1 cellular context compared by ENCODE assay signal in genomic region chr10:104257235-104257634, GRCh38.
TF ChIP-seq lines count a peak whose summit lies in the region.

No MANE protein-coding gene starts in this region.

TF ChIP-seq in endothelial cell of umbilical vein, 7 proteins besides CTCF, POLR2A, EP300 and RAD21:
- no peak for TF ChIP-seq GATA2 (IDR thresholded peaks at IDR 0.05; ENCODE audit: insufficient read depth, insufficient read length, low read depth, low read length)
- TF ChIP-seq POLR2AphosphoS5 (IDR thresholded peaks at IDR 0.05; ENCODE audit: insufficient read depth, low read depth, low read length) = no peak
- no peak for TF ChIP-seq MYC (IDR thresholded peaks at IDR 0.05; ENCODE audit: low read depth, low read length)
- no peak for TF ChIP-seq FOS (IDR thresholded peaks at IDR 0.05; ENCODE audit: borderline replicate concordance, insufficient read depth, low read length)
- TF ChIP-seq EZH2 (IDR thresholded peaks at IDR 0.05; ENCODE audit: borderline replicate concordance, low read depth, low read length, severe bottlenecking) = no peak
- TF ChIP-seq JUN (IDR thresholded peaks at IDR 0.05; ENCODE audit: borderline replicate concordance, insufficient read depth, insufficient read length, low read depth) = no peak
TF ChIP-seq in endothelial cell of umbilical vein: peak in this region for 0.
